9 cellular contexts compared by ENCODE assay signal in genomic region chr3:49422379-49423248, GRCh38. TPM values are rescaled to one million over a fixed set of nuclear protein-coding genes. Genes with fewer than 3 reads are reported as not detected.
DNase-seq lines count a peak whose midpoint lies in the region; ATAC-seq, FAIRE-seq and TF ChIP-seq lines count a peak whose summit lies in the region.
"Had no signal": no experiment of that assay in that cellular context is flagged by ENCODE, and none has a peak within 500 bp of the region (broad histone marks: within the 10 kb centered on the region; RNA-seq: fewer than 3 reads in every experiment).

Gene AMT, minus strand, starts transcription at chr3:49422473. Its CDS starts 23 bp downstream, at chr3:49422450.

- CTCF ChIA-PET in activated CD4-positive, alpha-beta T cell treated with anti-CD3 and anti-CD28 coated beads for 36 hours (lab: Charles Lee) = interaction anchor here (0.5 to 1.8 kb wide), 3 partner anchors 22 to 141 kb away, joined by 3 to 6 read pairs (median 5); no protein-coding TSS in a partner anchor

- H3K27ac Mint-ChIP-seq in activated CD4-positive, alpha-beta T cell treated with anti-CD3 and anti-CD28 coated beads for 36 hours = peak within 1 kb of the TSS; percentile 31

- H3K9ac ChIP-seq in endocrine pancreas (ENCODE audit: control insufficient read depth, insufficient read depth, low read length) = peak within 1 kb of the TSS; percentile 38

- H3K4me3 Mint-ChIP-seq in activated CD4-positive, alpha-beta T cell treated with anti-CD3 and anti-CD28 coated beads for 36 hours = no peak within 1 kb of the TSS
- H3K4me3 Mint-ChIP-seq: activated naive CD4-positive, alpha-beta T cell treated with anti-CD3 and anti-CD28 coated beads for 36 hours had no signal

- H3K27ac ChIP-seq in lung (ENCODE audit: low read depth in 1 of 2, low read length in 1 of 2) = peak within 1 kb of the TSS in 1 of 2 donors; percentile 9
- H3K27ac ChIP-seq in thyroid gland = peak within 1 kb of the TSS; percentile 74 to 85 (median 80)

- POLR2A ChIA-PET in activated CD4-positive, alpha-beta T cell treated with anti-CD3 and anti-CD28 coated beads for 36 hours (lab: Charles Lee) = interaction anchor here (1.6 kb wide), 1 partner anchor 10 kb away, joined by 10 read pairs; the partner anchor contains the start of genes RHOA and TCTA

- H3K9me3 Mint-ChIP-seq in activated CD4-positive, alpha-beta T cell treated with anti-CD3 and anti-CD28 coated beads for 36 hours (ENCODE audit: low read depth) = no peaks in the 10 kb centered on the region
- H3K9me3 Mint-ChIP-seq: activated naive CD4-positive, alpha-beta T cell treated with anti-CD3 and anti-CD28 coated beads for 36 hours had no signal

- ATAC-seq in activated CD4-positive, alpha-beta T cell treated with anti-CD3 and anti-CD28 coated beads for 36 hours = no peak
- peak; percentile 41 for ATAC-seq in lung (ENCODE audit: insufficient read depth, low FRiP score)
- no peak for ATAC-seq in HG03135 (IDR thresholded peaks at IDR 0.05; ENCODE audit: unreplicated experiment)

- DNase-seq in activated CD4-positive, alpha-beta T cell treated with anti-CD3 and anti-CD28 coated beads for 36 hours = no peak
- DNase-seq in activated CD4-positive, alpha-beta T cell treated with anti-CD3 and anti-CD28 coated beads, Interleukin-2, amount 50 U/mL, for 1 hour = no peak
- peak; percentile 50 for DNase-seq in lung (ENCODE audit: low spot score)
- peak; percentile 69 to 90 for DNase-seq in thyroid gland
- no peak for DNase-seq in GM12891 (ENCODE audit: insufficient read length, low spot score)
- DNase-seq in NCI-H748 treated with DMSO at 0.1 percent for 48 hours (lab: John Stamatoyannopoulos, UW) = no peak

- H3K4me1 Mint-ChIP-seq in activated CD4-positive, alpha-beta T cell treated with anti-CD3 and anti-CD28 coated beads for 36 hours = peaks cover 39% of the 10 kb centered on the region

- TF ChIP-seq CTCF in lung (IDR thresholded peaks at IDR 0.05; ENCODE audit: control extremely low read depth, extremely low read depth) (no peak), thyroid gland (IDR thresholded peaks at IDR 0.05) (no peak)

- H3K36me3 Mint-ChIP-seq in activated CD4-positive, alpha-beta T cell treated with anti-CD3 and anti-CD28 coated beads for 36 hours (ENCODE audit: low read depth) = peaks cover 8% of the 10 kb centered on the region

- H3K4me3 ChIP-seq in endocrine pancreas (ENCODE audit: control insufficient read depth, insufficient read depth, low read length) (peak within 1 kb of the TSS; percentile 25), lung (no peak within 1 kb of the TSS), thyroid gland (replicated peaks in 1 of 3) (no peak within 1 kb of the TSS)

- H3K36me3 ChIP-seq in endocrine pancreas (ENCODE audit: control insufficient read depth, insufficient read depth, low read length) = no peaks in the 10 kb centered on the region
- peaks cover 0 to 30% of the 10 kb centered on the region in 2 donors for H3K36me3 ChIP-seq in lung (ENCODE audit: control insufficient read depth in 2 of 2, insufficient read depth in 2 of 2, low read length in 2 of 2)
- H3K36me3 ChIP-seq in thyroid gland = peaks cover 3 to 10% of the 10 kb centered on the region in 2 donors

- 41 to 55% methylated on average over 25 of the region's 25 CpGs for WGBS in lung, 2 donors
- WGBS in thyroid gland, 2 donors = 25 to 34% methylated on average over 12 to 23 of the region's 25 CpGs

- H3K4me1 ChIP-seq in endocrine pancreas (ENCODE audit: control insufficient read depth, insufficient read depth, low read length) (no peaks in the 10 kb centered on the region), lung (ENCODE audit: control insufficient read depth in 2 of 2, insufficient read depth in 2 of 2, low read length in 2 of 2) (peaks cover 0 to 2% of the 10 kb centered on the region in 2 donors), thyroid gland (peaks cover 24 to 30% of the 10 kb centered on the region in 2 donors)

- intact Hi-C loops in activated CD4-positive, alpha-beta T cell treated with anti-CD3 and anti-CD28 coated beads for 36 hours (cut with DNase I, micrococcal nuclease) = loop anchor here in 1 of 2 experiments (10.0 kb wide), 1 partner anchor 398 kb away; the partner anchor contains the start of genes IMPDH2 and NDUFAF3
- intact Hi-C loops in thyroid gland (cut with DNase I) = no loop called here

- H3K27me3 ChIP-seq in endocrine pancreas (ENCODE audit: control insufficient read depth, insufficient read depth, low read length) (no peaks in the 10 kb centered on the region), lung (ENCODE audit: control insufficient read depth, insufficient read depth) (no peaks in the 10 kb centered on the region), thyroid gland (no peaks in the 10 kb centered on the region)

- H3K27me3 Mint-ChIP-seq in activated CD4-positive, alpha-beta T cell treated with anti-CD3 and anti-CD28 coated beads for 36 hours = no peaks in the 10 kb centered on the region

- TF ChIP-seq POLR2A in thyroid gland (IDR thresholded peaks at IDR 0.05) = peak in 1 of 2 donors; percentile 35
- no peak for TF ChIP-seq POLR2A in GM12891 (IDR thresholded peaks at IDR 0.05; ENCODE audit: low read depth, low read length)

- FAIRE-seq in GM12891 (lab: Jason Lieb, UNC) = no peak

- H3K9me3 ChIP-seq in endocrine pancreas (ENCODE audit: control insufficient read depth, low read length) (no peaks in the 10 kb centered on the region), lung (ENCODE audit: control insufficient read depth in 2 of 2, insufficient read depth in 1 of 2, low read length in 1 of 2) (no peaks in the 10 kb centered on the region), thyroid gland (no peaks in the 10 kb centered on the region)

TF ChIP-seq in GM12891, 5 proteins besides CTCF, POLR2A, EP300 and RAD21:
- TF ChIP-seq TAF1 (IDR thresholded peaks at IDR 0.05; ENCODE audit: low read depth, low read length) (no peak), POLR2AphosphoS5 (IDR thresholded peaks at IDR 0.05; ENCODE audit: low read depth, low read length) (no peak), PAX5 (IDR thresholded peaks at IDR 0.05; ENCODE audit: insufficient read depth, low read length, severe bottlenecking) (no peak), SPI1 (IDR thresholded peaks at IDR 0.05; ENCODE audit: low read depth, low read length) (no peak), POU2F2 (IDR thresholded peaks at IDR 0.05; ENCODE audit: low read depth, low read length) (no peak)
TF ChIP-seq in GM12891: peak in this region for 0.

RNA-seq across cellular contexts. Expression of gene AMT, which starts in this region (rescaled TPM):
- total RNA-seq in activated CD4-positive, alpha-beta T cell treated with anti-CD3 and anti-CD28 coated beads for 36 hours = 1 to 10 TPM; 3.6 to 4.1 TPM
- total RNA-seq in lung = 10 to 100 TPM in 1 of 2 donors, 1 to 10 TPM in 1; 9.5 to 12.4 TPM
- 1 to 10 TPM; 3.8 to 8.0 TPM for polyA plus RNA-seq in lung
- total RNA-seq in thyroid gland = 1 to 10 TPM; 3.5 to 7.9 (median 5.9) TPM
- polyA plus RNA-seq in GM12891 (2012; ENCODE audit: low read depth, missing spikeins) = 4.5 TPM

Comparison
In these comparisons a context has a peak if more than half of its experiments do, and no peak if none do; other contexts are left out.
1. DNase-seq: peak in lung (single experiment) and thyroid gland (2 of 2); none in activated CD4-positive, alpha-beta T cell treated with anti-CD3 and anti-CD28 coated beads for 36 hours (single experiment), activated CD4-positive, alpha-beta T cell treated with anti-CD3 and anti-CD28 coated beads, Interleukin-2, amount 50 U/mL, for 1 hour (single experiment), GM12891 (single experiment) and NCI-H748 treated with DMSO at 0.1 percent for 48 hours (single experiment).